8 cellular contexts compared by ENCODE assay signal in genomic region chr3:143971367-143972154, GRCh38. TPM values are rescaled to one million over a fixed set of nuclear protein-coding genes. Genes with fewer than 3 reads are reported as not detected.
A peak's percentile ranks its signal among the peaks of the same experiment; 100 is the strongest.
DNase-seq lines count a peak whose midpoint lies in the region; ATAC-seq and TF ChIP-seq lines count a peak whose summit lies in the region.

Gene DIPK2A, plus strand, starts transcription at chr3:143971823. Its CDS starts 510 bp downstream, at chr3:143972333.

- no peaks in the 10 kb centered on the region for H3K9me3 Mint-ChIP-seq in CD14-positive monocyte

- peak within 1 kb of the TSS; percentile 91 to 99 (median 99) for H3K27ac Mint-ChIP-seq in CD14-positive monocyte

- peak within 1 kb of the TSS; percentile 91 to 99 for H3K4me3 Mint-ChIP-seq in CD14-positive monocyte

- H3K4me1 Mint-ChIP-seq in CD14-positive monocyte: peaks cover 27% of the 10 kb centered on the region

- no peaks in the 10 kb centered on the region for H3K36me3 Mint-ChIP-seq in CD14-positive monocyte

- peaks cover 0 to 2% (median 0%) of the 10 kb centered on the region in 3 donors for H3K27me3 Mint-ChIP-seq in CD14-positive monocyte (ENCODE audit: low read depth in 3 of 3)

- TF ChIP-seq CTCF in CD14-positive monocyte (IDR thresholded peaks at IDR 0.05): no peak

- DNase-seq in CD14-positive monocyte (ENCODE audit: low spot score) (peak; percentile 90), NCI-H748 treated with DMSO at 0.1 percent for 48 hours (lab: John Stamatoyannopoulos, UW) (peak; percentile 91), dedifferentiated amniotic fluid mesenchymal stem cell (ENCODE audit: extremely low spot score) (peak; percentile 93), left lobe of liver (ENCODE audit: low spot score) (peak; percentile 94)
- peak; percentile 90 to 91 for DNase-seq in activated CD4-positive, alpha-beta T cell treated with anti-CD3 and anti-CD28 coated beads, Interleukin-2, amount 50 U/mL, for 24 hours (ENCODE audit: low read depth in 1 of 2, low spot score in 1 of 2)
- peak; percentile 96 for DNase-seq in stimulated activated CD4-positive, alpha-beta T cell treated with anti-CD3 and anti-CD28 coated beads, Interleukin-2, amount 100 ng/mL, for 24 hours

- peak; percentile 55 for ATAC-seq in GM19397 (IDR thresholded peaks at IDR 0.05; ENCODE audit: unreplicated experiment)
- peak; percentile 35 for ATAC-seq in HG03565 (IDR thresholded peaks at IDR 0.05; ENCODE audit: unreplicated experiment)
- ATAC-seq in left lobe of liver: peak; percentile 79

- intact Hi-C loops in CD14-positive monocyte (cut with micrococcal nuclease): loop anchor here in 1 of 2 donors (10.0 kb wide), 2 partner anchors 53 to 157 kb away; no protein-coding TSS in a partner anchor

RNA-seq across cellular contexts. Expression of gene DIPK2A, which starts in this region (rescaled TPM):
- 10 to 100 TPM; 21.4 to 26.9 TPM for polyA plus RNA-seq in CD14-positive monocyte
- 9.5 TPM for total RNA-seq in left lobe of liver

Comparison
In these comparisons a context has a peak if more than half of its experiments do, and no peak if none do; other contexts are left out.
1. Peak in every context shown above with its lines: DNase-seq and ATAC-seq.